In genomic region chr2:28606986-28607441, GRCh38 we compare ENCODE assay signal across 9 cellular contexts.
DNase-seq lines count a peak whose midpoint lies in the region; FAIRE-seq and TF ChIP-seq lines count a peak whose summit lies in the region.
"Had no signal": no experiment of that assay in that cellular context is flagged by ENCODE, and none has a peak within 500 bp of the region (broad histone marks: within the 10 kb centered on the region; RNA-seq: fewer than 3 reads in every experiment).

No MANE protein-coding gene starts in this region.

- no peak for TF ChIP-seq POLR2A in GM12892 (IDR thresholded peaks at IDR 0.05; ENCODE audit: low read depth, low read length)

- no peak for DNase-seq in activated CD4-positive, alpha-beta T cell treated with anti-CD3 and anti-CD28 coated beads, Interleukin-2, amount 10 ng/mL, durations not matched to agents 7 days and 5 days
- no peak for DNase-seq in activated CD4-positive, alpha-beta T cell treated with anti-CD3 and anti-CD28 coated beads for 1 hour
- DNase-seq in brain microvascular endothelial cell = no peak
- peak; percentile 55 for DNase-seq in kidney glomerular epithelial cell (lab: John Stamatoyannopoulos, UW)
- no peak for DNase-seq in stimulated activated naive CD4-positive, alpha-beta T cell treated with Interleukin-2 at 50 U/mL for 16 hours (lab: John Stamatoyannopoulos, UW)
- DNase-seq in stimulated activated CD4-positive, alpha-beta T cell treated with anti-CD3 and anti-CD28 coated beads, Interleukin-12 subunit alpha, Interleukin-12 subunit beta, amount 100 ng/mL, for 4 hours = no peak
- DNase-seq in GM12892 (ENCODE audit: insufficient read length) = no peak
- DNase-seq in NCI-H2107 (lab: John Stamatoyannopoulos, UW) = no peak
- DNase-seq: natural killer cell had no signal

- H3K27ac ChIP-seq in brain microvascular endothelial cell = no peak overlapping the region

- no peak for FAIRE-seq in GM12892 (lab: Jason Lieb, UNC)

- no peaks in the 10 kb centered on the region for H3K27me3 ChIP-seq in brain microvascular endothelial cell (replicated peaks)

- POLR2A ChIA-PET in activated CD4-positive, alpha-beta T cell treated with anti-CD3 and anti-CD28 coated beads, Interleukin-2, amount 10 ng/mL, durations not matched to agents 7 days and 5 days (lab: Charles Lee) = no interaction called here

- H3K4me1 Mint-ChIP-seq in activated CD4-positive, alpha-beta T cell treated with anti-CD3 and anti-CD28 coated beads, Interleukin-2, amount 10 ng/mL, durations not matched to agents 7 days and 5 days = peaks cover 45% of the 10 kb centered on the region

- CTCF ChIA-PET in activated CD4-positive, alpha-beta T cell treated with anti-CD3 and anti-CD28 coated beads, Interleukin-2, amount 10 ng/mL, durations not matched to agents 7 days and 5 days (lab: Charles Lee) = interaction anchor here (0.6 to 5.3 kb wide), 5 partner anchors 9 to 40 kb away, joined by 3 to 45 read pairs (median 4); no protein-coding TSS in a partner anchor

- no peaks in the 10 kb centered on the region for H3K27me3 Mint-ChIP-seq in activated CD4-positive, alpha-beta T cell treated with anti-CD3 and anti-CD28 coated beads, Interleukin-2, amount 10 ng/mL, durations not matched to agents 7 days and 5 days

- peak; percentile 46 for TF ChIP-seq CTCF in brain microvascular endothelial cell (IDR thresholded peaks at IDR 0.05; ENCODE audit: low read depth, low read length, missing control alignments)

- H3K27ac Mint-ChIP-seq in activated CD4-positive, alpha-beta T cell treated with anti-CD3 and anti-CD28 coated beads, Interleukin-2, amount 10 ng/mL, durations not matched to agents 7 days and 5 days = peak overlapping the region; percentile 42
- H3K27ac Mint-ChIP-seq: natural killer cell had no signal

- peaks cover 27% of the 10 kb centered on the region for H3K36me3 Mint-ChIP-seq in activated CD4-positive, alpha-beta T cell treated with anti-CD3 and anti-CD28 coated beads, Interleukin-2, amount 10 ng/mL, durations not matched to agents 7 days and 5 days (ENCODE audit: low read depth)
- H3K36me3 Mint-ChIP-seq: natural killer cell had no signal

- no peak overlapping the region for H3K4me3 Mint-ChIP-seq in activated CD4-positive, alpha-beta T cell treated with anti-CD3 and anti-CD28 coated beads, Interleukin-2, amount 10 ng/mL, durations not matched to agents 7 days and 5 days
- H3K4me3 Mint-ChIP-seq: natural killer cell had no signal

- H3K4me3 ChIP-seq in brain microvascular endothelial cell (ENCODE audit: low read depth, low read length) = no peak overlapping the region

- H3K36me3 ChIP-seq in brain microvascular endothelial cell (replicated peaks) = no peaks in the 10 kb centered on the region

- no peaks in the 10 kb centered on the region for H3K9me3 Mint-ChIP-seq in activated CD4-positive, alpha-beta T cell treated with anti-CD3 and anti-CD28 coated beads, Interleukin-2, amount 10 ng/mL, durations not matched to agents 7 days and 5 days
- H3K9me3 Mint-ChIP-seq: natural killer cell had no signal

- in situ Hi-C loops in brain microvascular endothelial cell (cut with HindIII; ENCODE audit: low pct_ligation_motif_present, low sequenced_read_pairs) = no loop called here
